Comparison of ENCODE assay signal across 27 cellular contexts in the genomic region with DNA sequence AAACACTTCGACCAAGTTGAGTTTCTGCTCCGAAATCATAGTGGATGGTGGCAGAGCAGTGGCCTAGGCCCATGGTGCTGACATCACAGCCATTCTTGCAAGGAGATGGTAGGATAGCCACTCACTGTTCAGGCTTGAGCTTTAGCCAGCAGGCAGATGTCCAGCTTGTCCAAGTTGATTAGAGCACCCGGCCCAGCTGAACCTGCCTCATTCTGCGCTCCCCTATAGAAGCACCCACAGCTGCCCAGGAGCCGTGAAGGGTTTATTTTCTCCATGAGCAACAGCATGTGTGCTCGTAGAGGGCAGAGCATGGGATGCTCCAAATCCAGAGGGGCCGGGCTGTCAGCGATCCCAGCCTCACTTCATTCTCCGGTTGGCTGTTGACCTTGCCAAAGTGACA.
"Had no signal": no experiment of that assay in that cellular context is flagged by ENCODE, and none has a peak within 500 bp of the region (broad histone marks: within the 10 kb centered on the region; RNA-seq: fewer than 3 reads in every experiment).

No MANE protein-coding gene starts in this region.

- H3K36me3 ChIP-seq: uterus had no signal

- H3K27ac ChIP-seq: neutrophil, pancreas, prostate gland, right lobe of liver, sigmoid colon, suprapubic skin, testis, tibial artery, transverse colon, upper lobe of right lung, uterus had no signal

- H3K4me3 ChIP-seq: pancreas, prostate gland, right lobe of liver, sigmoid colon, suprapubic skin, testis, tibial artery, transverse colon, upper lobe of right lung, uterus had no signal

- FAIRE-seq: pancreas, small intestine had no signal

- H3K9me3 ChIP-seq: neutrophil, pancreas, prostate gland, right lobe of liver, sigmoid colon, suprapubic skin, testis, tibial artery, transverse colon, upper lobe of right lung, uterus had no signal

- H3K27me3 ChIP-seq: neutrophil, pancreas, right lobe of liver, sigmoid colon, suprapubic skin, testis, tibial artery, transverse colon, upper lobe of right lung, uterus had no signal

- ATAC-seq: naive thymus-derived CD8-positive, alpha-beta T cell; natural killer cell treated with Interleukin-12 subunit alpha and Interleukin-12 subunit beta and Interleukin-15 and Interleukin-18, amount 100 ng/mL, for 72 hours; pancreas; right cardiac atrium; right lobe of liver; stimulated activated memory B cell treated with anti-CD40 and anti-IgM and Interleukin-4, amounts not matched to agents 10 μg/mL and 1 μg/mL and 100 μg/mL, for 72 hours; stimulated activated naive CD8-positive, alpha-beta T cell treated with anti-CD3 and anti-CD28 coated beads, Interleukin-15, amount 100 ng/mL, for 72 hours; stimulated activated naive CD8-positive, alpha-beta T cell treated with anti-CD3 and anti-CD28 coated beads, Interleukin-15, Interleukin-2, amounts not matched to agents 100 U/mL and 50 U/mL, for 24 hours; upper lobe of right lung had no signal

- DNase-seq: naive thymus-derived CD8-positive, alpha-beta T cell; nephron progenitor cell; nucleus accumbens; pancreas; retina; right cardiac atrium; right lobe of liver; small intestine; stimulated activated CD4-positive, alpha-beta T cell treated with anti-CD3 and anti-CD28 coated beads, Interleukin-12 subunit alpha, Interleukin-12 subunit beta, amount 100 ng/mL, for 4 hours; stimulated activated CD4-positive, alpha-beta T cell treated with anti-CD3 and anti-CD28 coated beads, Interleukin-1b, Interleukin-23, amount 100 ng/mL, for 48 hours; stimulated activated CD4-positive, alpha-beta T cell treated with anti-CD3 and anti-CD28 coated beads, Interleukin-4, amount 100 ng/mL, for 1 hour; stimulated activated CD4-positive, alpha-beta T cell treated with anti-CD3 and anti-CD28 coated beads, Interleukin-4, amount 100 ng/mL, for 4 hours; stimulated activated CD8-positive, alpha-beta memory T cell treated with anti-CD3 and anti-CD28 coated beads, Interleukin-4, amount 100 ng/mL, for 48 hours; stimulated activated naive CD4-positive, alpha-beta T cell; stimulated activated naive CD8-positive, alpha-beta T cell treated with anti-CD3 and anti-CD28 coated beads, Interleukin-15, amount 100 ng/mL, for 72 hours; stimulated activated naive CD8-positive, alpha-beta T cell treated with anti-CD3 and anti-CD28 coated beads, Interleukin-15, Interleukin-2, amounts not matched to agents 100 U/mL and 50 U/mL, for 24 hours; testis; tibial artery; transverse colon; upper lobe of right lung; uterus had no signal

- H3K4me1 ChIP-seq: pancreas, prostate gland, right lobe of liver, sigmoid colon, testis, tibial artery, transverse colon, upper lobe of right lung, uterus had no signal
